In the genomic region with DNA sequence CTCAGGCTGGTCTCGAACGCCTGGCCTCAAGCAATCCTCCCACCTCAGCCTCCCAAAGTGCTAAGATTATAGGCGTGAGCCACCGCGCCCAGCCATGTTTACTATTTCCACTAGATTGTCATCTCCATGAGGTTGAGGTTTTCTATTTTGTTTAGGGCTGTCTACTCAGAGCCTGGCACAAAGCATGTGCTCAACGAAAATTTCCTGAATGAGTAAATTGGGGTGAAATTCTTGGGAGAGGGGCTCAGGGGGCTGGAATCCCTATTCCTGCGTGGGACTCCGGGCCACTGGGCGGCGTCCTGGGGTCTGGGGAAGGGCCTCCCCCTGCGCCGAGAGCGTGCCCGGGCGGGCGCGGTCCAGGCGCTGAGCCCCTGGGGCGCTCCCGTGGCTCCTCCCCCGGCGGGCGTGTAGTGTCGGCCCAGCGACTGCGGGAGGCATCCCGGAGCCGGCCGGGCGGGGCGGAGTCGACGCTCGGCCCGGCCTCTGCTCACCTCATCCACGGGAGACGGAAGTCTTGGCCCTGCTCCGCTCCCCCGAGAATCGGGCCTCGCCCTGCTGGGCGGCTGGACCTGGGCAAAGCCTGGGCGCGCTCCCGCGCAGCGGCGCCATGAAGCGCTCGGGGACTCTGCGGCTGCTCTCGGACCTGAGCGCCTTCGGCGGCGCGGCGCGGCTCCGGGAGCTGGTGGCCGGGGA, we compare ENCODE assay signal across 1 cellular context.
TF ChIP-seq lines count a peak whose summit lies in the region.

A gene (plus strand): TSS at position 482 of the 693 bp plus-strand sequence. CDS start 126 bp downstream, at position 608.

TF ChIP-seq in HepG2, 621 proteins besides CTCF, POLR2A, EP300 and RAD21 (continued from another document and continues in another):
- TF ChIP-seq, protein P1, sequence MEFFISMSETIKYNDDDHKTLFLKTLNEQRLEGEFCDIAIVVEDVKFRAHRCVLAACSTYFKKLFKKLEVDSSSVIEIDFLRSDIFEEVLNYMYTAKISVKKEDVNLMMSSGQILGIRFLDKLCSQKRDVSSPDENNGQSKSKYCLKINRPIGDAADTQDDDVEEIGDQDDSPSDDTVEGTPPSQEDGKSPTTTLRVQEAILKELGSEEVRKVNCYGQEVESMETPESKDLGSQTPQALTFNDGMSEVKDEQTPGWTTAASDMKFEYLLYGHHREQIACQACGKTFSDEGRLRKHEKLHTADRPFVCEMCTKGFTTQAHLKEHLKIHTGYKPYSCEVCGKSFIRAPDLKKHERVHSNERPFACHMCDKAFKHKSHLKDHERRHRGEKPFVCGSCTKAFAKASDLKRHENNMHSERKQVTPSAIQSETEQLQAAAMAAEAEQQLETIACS (CRISPR knock-in tag; IDR thresholded peaks at IDR 0.05) = peak; percentile 90
- peak; percentile 65; the same call in 1 of the 2 replicates for TF ChIP-seq ZNF160 (CRISPR knock-in tag; IDR thresholded peaks at IDR 0.05)
- 0 out of 2 replicates have a peak, but pooled peaks have one; percentile 85 for TF ChIP-seq ZNF816 (CRISPR knock-in tag; IDR thresholded peaks at IDR 0.05; ENCODE audit: borderline replicate concordance)
- TF ChIP-seq ZNF350 (CRISPR knock-in tag; IDR thresholded peaks at IDR 0.05; ENCODE audit: borderline replicate concordance, low read depth) = no peak
- TF ChIP-seq, protein P2, sequence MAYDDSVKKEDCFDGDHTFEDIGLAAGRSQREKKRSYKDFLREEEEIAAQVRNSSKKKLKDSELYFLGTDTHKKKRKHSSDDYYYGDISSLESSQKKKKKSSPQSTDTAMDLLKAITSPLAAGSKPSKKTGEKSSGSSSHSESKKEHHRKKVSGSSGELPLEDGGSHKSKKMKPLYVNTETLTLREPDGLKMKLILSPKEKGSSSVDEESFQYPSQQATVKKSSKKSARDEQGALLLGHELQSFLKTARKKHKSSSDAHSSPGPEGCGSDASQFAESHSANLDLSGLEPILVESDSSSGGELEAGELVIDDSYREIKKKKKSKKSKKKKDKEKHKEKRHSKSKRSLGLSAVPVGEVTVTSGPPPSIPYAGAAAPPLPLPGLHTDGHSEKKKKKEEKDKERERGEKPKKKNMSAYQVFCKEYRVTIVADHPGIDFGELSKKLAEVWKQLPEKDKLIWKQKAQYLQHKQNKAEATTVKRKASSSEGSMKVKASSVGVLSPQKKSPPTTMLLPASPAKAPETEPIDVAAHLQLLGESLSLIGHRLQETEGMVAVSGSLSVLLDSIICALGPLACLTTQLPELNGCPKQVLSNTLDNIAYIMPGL (CRISPR knock-in tag; IDR thresholded peaks at IDR 0.05; ENCODE audit: borderline replicate concordance in 1 of 2, low read depth in 1 of 2) = peak; percentile 64 to 86; a peak in 2 of 4 replicates
- TF ChIP-seq, protein P3, sequence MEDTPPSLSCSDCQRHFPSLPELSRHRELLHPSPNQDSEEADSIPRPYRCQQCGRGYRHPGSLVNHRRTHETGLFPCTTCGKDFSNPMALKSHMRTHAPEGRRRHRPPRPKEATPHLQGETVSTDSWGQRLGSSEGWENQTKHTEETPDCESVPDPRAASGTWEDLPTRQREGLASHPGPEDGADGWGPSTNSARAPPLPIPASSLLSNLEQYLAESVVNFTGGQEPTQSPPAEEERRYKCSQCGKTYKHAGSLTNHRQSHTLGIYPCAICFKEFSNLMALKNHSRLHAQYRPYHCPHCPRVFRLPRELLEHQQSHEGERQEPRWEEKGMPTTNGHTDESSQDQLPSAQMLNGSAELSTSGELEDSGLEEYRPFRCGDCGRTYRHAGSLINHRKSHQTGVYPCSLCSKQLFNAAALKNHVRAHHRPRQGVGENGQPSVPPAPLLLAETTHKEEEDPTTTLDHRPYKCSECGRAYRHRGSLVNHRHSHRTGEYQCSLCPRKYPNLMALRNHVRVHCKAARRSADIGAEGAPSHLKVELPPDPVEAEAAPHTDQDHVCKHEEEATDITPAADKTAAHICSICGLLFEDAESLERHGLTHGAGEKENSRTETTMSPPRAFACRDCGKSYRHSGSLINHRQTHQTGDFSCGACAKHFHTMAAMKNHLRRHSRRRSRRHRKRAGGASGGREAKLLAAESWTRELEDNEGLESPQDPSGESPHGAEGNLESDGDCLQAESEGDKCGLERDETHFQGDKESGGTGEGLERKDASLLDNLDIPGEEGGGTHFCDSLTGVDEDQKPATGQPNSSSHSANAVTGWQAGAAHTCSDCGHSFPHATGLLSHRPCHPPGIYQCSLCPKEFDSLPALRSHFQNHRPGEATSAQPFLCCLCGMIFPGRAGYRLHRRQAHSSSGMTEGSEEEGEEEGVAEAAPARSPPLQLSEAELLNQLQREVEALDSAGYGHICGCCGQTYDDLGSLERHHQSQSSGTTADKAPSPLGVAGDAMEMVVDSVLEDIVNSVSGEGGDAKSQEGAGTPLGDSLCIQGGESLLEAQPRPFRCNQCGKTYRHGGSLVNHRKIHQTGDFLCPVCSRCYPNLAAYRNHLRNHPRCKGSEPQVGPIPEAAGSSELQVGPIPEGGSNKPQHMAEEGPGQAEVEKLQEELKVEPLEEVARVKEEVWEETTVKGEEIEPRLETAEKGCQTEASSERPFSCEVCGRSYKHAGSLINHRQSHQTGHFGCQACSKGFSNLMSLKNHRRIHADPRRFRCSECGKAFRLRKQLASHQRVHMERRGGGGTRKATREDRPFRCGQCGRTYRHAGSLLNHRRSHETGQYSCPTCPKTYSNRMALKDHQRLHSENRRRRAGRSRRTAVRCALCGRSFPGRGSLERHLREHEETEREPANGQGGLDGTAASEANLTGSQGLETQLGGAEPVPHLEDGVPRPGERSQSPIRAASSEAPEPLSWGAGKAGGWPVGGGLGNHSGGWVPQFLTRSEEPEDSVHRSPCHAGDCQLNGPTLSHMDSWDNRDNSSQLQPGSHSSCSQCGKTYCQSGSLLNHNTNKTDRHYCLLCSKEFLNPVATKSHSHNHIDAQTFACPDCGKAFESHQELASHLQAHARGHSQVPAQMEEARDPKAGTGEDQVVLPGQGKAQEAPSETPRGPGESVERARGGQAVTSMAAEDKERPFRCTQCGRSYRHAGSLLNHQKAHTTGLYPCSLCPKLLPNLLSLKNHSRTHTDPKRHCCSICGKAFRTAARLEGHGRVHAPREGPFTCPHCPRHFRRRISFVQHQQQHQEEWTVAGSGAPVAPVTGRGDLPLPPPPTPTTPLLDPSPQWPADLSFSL (CRISPR knock-in tag; IDR thresholded peaks at IDR 0.05) = no peak
- TF ChIP-seq RFX5 (IDR thresholded peaks at IDR 0.05; ENCODE audit: low read depth, low read length) = no peak
- TF ChIP-seq ATF1 (CRISPR knock-in tag; IDR thresholded peaks at IDR 0.05) = 0 out of 2 replicates have a peak, but pooled peaks have one; percentile 45
- TF ChIP-seq SMAD3 (CRISPR knock-in tag; IDR thresholded peaks at IDR 0.05) = peak; percentile 25; the same call in 1 of the 2 replicates
- 0 out of 2 replicates have a peak, but pooled peaks have one; percentile 41 for TF ChIP-seq ZBTB8A (CRISPR knock-in tag; IDR thresholded peaks at IDR 0.05; ENCODE audit: borderline replicate concordance, low read depth)
- TF ChIP-seq, protein P4, sequence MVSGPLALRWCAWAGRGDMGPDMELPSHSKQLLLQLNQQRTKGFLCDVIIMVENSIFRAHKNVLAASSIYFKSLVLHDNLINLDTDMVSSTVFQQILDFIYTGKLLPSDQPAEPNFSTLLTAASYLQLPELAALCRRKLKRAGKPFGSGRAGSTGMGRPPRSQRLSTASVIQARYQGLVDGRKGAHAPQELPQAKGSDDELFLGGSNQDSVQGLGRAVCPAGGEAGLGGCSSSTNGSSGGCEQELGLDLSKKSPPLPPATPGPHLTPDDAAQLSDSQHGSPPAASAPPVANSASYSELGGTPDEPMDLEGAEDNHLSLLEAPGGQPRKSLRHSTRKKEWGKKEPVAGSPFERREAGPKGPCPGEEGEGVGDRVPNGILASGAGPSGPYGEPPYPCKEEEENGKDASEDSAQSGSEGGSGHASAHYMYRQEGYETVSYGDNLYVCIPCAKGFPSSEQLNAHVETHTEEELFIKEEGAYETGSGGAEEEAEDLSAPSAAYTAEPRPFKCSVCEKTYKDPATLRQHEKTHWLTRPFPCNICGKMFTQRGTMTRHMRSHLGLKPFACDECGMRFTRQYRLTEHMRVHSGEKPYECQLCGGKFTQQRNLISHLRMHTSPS (CRISPR knock-in tag; IDR thresholded peaks at IDR 0.05; ENCODE audit: low read depth) = no peak
- peak; percentile 49; the same call in 1 of the 2 replicates for TF ChIP-seq SP5 (CRISPR knock-in tag; IDR thresholded peaks at IDR 0.05; ENCODE audit: borderline replicate concordance, low read depth)
- peak; percentile 47; the same call in 1 of the 2 replicates for TF ChIP-seq GABPA (IDR thresholded peaks at IDR 0.05; ENCODE audit: low read depth, low read length)
- peak; percentile 54; the same call in 1 of the 2 replicates for TF ChIP-seq GABPA (CRISPR knock-in tag; IDR thresholded peaks at IDR 0.05; ENCODE audit: low read depth)
- TF ChIP-seq ZNF773 (CRISPR knock-in tag; IDR thresholded peaks at IDR 0.05; ENCODE audit: borderline replicate concordance) = 0 out of 2 replicates have a peak, but pooled peaks have one; percentile 15
- no peak for TF ChIP-seq IKZF4 (CRISPR knock-in tag; IDR thresholded peaks at IDR 0.05; ENCODE audit: borderline replicate concordance, low read depth, not compliant biosample characterization)
- TF ChIP-seq ARNTL (CRISPR knock-in tag; IDR thresholded peaks at IDR 0.05) = peak; percentile 37; the same call in 1 of the 2 replicates
- TF ChIP-seq ZNF879 (CRISPR knock-in tag; IDR thresholded peaks at IDR 0.05) = no peak
- TF ChIP-seq ETV6 (CRISPR knock-in tag; conservative IDR thresholded peaks at IDR 0.05) = no peak
- TF ChIP-seq KDM5B (CRISPR knock-in tag; IDR thresholded peaks at IDR 0.05; ENCODE audit: borderline replicate concordance) = peak; percentile 30; the same call in 1 of the 2 replicates
- peak; percentile 61 for TF ChIP-seq HNRNPK (IDR thresholded peaks at IDR 0.05; ENCODE audit: low read depth, low read length, poor library complexity, severe bottlenecking)
- TF ChIP-seq, protein P5, sequence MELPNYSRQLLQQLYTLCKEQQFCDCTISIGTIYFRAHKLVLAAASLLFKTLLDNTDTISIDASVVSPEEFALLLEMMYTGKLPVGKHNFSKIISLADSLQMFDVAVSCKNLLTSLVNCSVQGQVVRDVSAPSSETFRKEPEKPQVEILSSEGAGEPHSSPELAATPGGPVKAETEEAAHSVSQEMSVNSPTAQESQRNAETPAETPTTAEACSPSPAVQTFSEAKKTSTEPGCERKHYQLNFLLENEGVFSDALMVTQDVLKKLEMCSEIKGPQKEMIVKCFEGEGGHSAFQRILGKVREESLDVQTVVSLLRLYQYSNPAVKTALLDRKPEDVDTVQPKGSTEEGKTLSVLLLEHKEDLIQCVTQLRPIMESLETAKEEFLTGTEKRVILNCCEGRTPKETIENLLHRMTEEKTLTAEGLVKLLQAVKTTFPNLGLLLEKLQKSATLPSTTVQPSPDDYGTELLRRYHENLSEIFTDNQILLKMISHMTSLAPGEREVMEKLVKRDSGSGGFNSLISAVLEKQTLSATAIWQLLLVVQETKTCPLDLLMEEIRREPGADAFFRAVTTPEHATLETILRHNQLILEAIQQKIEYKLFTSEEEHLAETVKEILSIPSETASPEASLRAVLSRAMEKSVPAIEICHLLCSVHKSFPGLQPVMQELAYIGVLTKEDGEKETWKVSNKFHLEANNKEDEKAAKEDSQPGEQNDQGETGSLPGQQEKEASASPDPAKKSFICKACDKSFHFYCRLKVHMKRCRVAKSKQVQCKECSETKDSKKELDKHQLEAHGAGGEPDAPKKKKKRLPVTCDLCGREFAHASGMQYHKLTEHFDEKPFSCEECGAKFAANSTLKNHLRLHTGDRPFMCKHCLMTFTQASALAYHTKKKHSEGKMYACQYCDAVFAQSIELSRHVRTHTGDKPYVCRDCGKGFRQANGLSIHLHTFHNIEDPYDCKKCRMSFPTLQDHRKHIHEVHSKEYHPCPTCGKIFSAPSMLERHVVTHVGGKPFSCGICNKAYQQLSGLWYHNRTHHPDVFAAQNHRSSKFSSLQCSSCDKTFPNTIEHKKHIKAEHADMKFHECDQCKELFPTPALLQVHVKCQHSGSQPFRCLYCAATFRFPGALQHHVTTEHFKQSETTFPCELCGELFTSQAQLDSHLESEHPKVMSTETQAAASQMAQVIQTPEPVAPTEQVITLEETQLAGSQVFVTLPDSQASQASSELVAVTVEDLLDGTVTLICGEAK (IDR thresholded peaks at IDR 0.05) = no peak
- TF ChIP-seq, protein P5 (CRISPR knock-in tag; IDR thresholded peaks at IDR 0.05) = peak; percentile 39; the same call in 1 of the 2 replicates
- TF ChIP-seq, protein P6, sequence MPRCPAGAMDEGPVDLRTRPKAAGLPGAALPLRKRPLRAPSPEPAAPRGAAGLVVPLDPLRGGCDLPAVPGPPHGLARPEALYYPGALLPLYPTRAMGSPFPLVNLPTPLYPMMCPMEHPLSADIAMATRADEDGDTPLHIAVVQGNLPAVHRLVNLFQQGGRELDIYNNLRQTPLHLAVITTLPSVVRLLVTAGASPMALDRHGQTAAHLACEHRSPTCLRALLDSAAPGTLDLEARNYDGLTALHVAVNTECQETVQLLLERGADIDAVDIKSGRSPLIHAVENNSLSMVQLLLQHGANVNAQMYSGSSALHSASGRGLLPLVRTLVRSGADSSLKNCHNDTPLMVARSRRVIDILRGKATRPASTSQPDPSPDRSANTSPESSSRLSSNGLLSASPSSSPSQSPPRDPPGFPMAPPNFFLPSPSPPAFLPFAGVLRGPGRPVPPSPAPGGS (CRISPR knock-in tag; IDR thresholded peaks at IDR 0.05) = peak; percentile 73; the same call in 1 of the 2 replicates
- 0 out of 2 replicates have a peak, but pooled peaks have one; percentile 31 for TF ChIP-seq MAF1 (CRISPR knock-in tag; IDR thresholded peaks at IDR 0.05; ENCODE audit: borderline replicate concordance)
- TF ChIP-seq FOSL2 (CRISPR knock-in tag; IDR thresholded peaks at IDR 0.05) = 0 out of 2 replicates have a peak, but pooled peaks have one; percentile 17
